In genomic region chr1:167582064-167582463, GRCh38 we compare ENCODE assay signal across 27 cellular contexts. TPM values are rescaled to one million over a fixed set of nuclear protein-coding genes. Genes with fewer than 3 reads are reported as not detected.
"Had no signal": no experiment of that assay in that cellular context is flagged by ENCODE, and none has a peak within 500 bp of the region (broad histone marks: within the 10 kb centered on the region; RNA-seq: fewer than 3 reads in every experiment).

No MANE protein-coding gene starts in this region.

- FAIRE-seq: pancreas, urothelium cell line had no signal

- H3K4me3 ChIP-seq: pancreas, psoas muscle, skin epidermis, smooth muscle cell, spleen, stomach, thoracic aorta, tibial artery, transverse colon, vagina had no signal

- H3K9me3 ChIP-seq: neutrophil, pancreas, psoas muscle, spleen, stomach, thoracic aorta, tibial artery, transverse colon, vagina had no signal

- H3K27me3 ChIP-seq: neutrophil, pancreas, spleen, stomach, tibial artery, transverse colon, vagina had no signal

- H3K27ac ChIP-seq: neutrophil, pancreas, psoas muscle, skin epidermis, spleen, stomach, thoracic aorta, tibial artery, transverse colon, vagina had no signal

- ATAC-seq: naive thymus-derived CD8-positive, alpha-beta T cell; natural killer cell treated with Interleukin-12 subunit alpha and Interleukin-12 subunit beta and Interleukin-15 and Interleukin-18, amount 100 ng/mL, for 72 hours; pancreas; psoas muscle; right cardiac atrium; sciatic nerve; stimulated activated effector memory CD8-positive, alpha-beta T cell treated with anti-CD3 and anti-CD28 coated beads, Interleukin-12 subunit alpha, Interleukin-12 subunit beta, amount 100 ng/mL, for 72 hours; stimulated activated naive B cell treated with anti-CD40 and anti-IgM and Interleukin-4, amounts not matched to agents 10 μg/mL and 1 μg/mL and 100 μg/mL, for 72 hours had no signal

- H3K4me1 ChIP-seq: pancreas, psoas muscle, spleen, stomach, tibial artery, transverse colon, vagina had no signal

- H3K36me3 ChIP-seq: pancreas, spleen, stomach, thoracic aorta, tibial artery, transverse colon, vagina had no signal

- H3K4me2 ChIP-seq: smooth muscle cell had no signal

- DNase-seq: naive B cell; naive thymus-derived CD8-positive, alpha-beta T cell; nephron progenitor cell; nucleus accumbens; pancreas; posterior cingulate gyrus; psoas muscle; right cardiac atrium; spleen; stimulated activated CD4-positive, alpha-beta T cell treated with anti-CD3 and anti-CD28 coated beads, Interleukin-12 subunit alpha, Interleukin-12 subunit beta, amount 100 ng/mL, for 4 hours; stimulated activated CD4-positive, alpha-beta T cell treated with anti-CD3 and anti-CD28 coated beads, Interleukin-1b, Interleukin-23, amount 100 ng/mL, for 48 hours; stimulated activated CD4-positive, alpha-beta T cell treated with anti-CD3 and anti-CD28 coated beads, Interleukin-4, amount 100 ng/mL, for 1 hour; stimulated activated naive B cell treated with anti-CD40 and anti-IgM and Interleukin-4, amounts not matched to agents 10 μg/mL and 1 μg/mL and 100 μg/mL, for 72 hours; stimulated activated naive CD4-positive, alpha-beta T cell treated with Interleukin-2 at 50 U/mL for 16 hours; stomach; tibial artery; transverse colon had no signal

RNA-seq across cellular contexts. Expression of gene RCSD1, which starts 48.0 kb away (rescaled TPM):
- total RNA-seq: osteocyte, smooth muscle cell had no signal
